11 cellular contexts compared by ENCODE assay signal in the genomic region with DNA sequence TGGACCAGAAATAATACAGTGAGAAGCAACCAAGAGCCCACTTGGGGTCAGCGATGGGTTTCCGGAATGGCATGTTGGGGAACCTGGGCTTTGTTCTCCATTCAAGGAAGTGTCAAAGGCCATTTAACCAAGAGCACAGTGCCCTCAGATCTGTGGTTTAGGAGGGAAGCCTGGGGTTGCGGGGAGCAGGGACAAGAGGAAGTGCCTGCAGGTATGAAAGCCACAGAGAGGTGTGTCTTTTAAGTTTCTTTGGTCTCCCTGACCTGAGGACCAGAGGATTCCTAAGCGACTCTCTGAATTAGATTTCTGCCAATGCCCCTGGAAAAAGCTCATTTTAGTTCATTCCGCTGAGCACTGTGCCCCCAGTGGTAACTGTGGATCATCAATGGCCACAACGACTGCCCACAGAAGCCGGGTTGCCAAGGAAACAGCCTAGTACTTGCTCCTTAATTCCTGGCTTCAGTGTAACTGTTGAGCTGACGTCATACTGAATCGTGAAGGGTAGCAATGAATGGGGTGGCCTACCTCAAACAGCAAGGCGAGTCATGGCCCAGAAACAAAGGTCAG.
DNase-seq lines count a peak whose midpoint lies in the region; ATAC-seq lines count a peak whose summit lies in the region.
"Had no signal": no experiment of that assay in that cellular context is flagged by ENCODE, and none has a peak within 500 bp of the region (broad histone marks: within the 10 kb centered on the region; RNA-seq: fewer than 3 reads in every experiment).

No MANE protein-coding gene starts in this region.

- ATAC-seq in stimulated activated naive CD8-positive, alpha-beta T cell treated with anti-CD3 and anti-CD28 coated beads, Interleukin-15, Interleukin-2, amounts not matched to agents 100 U/mL and 50 U/mL, for 24 hours: peak; percentile 83
- ATAC-seq in GM21619 (IDR thresholded peaks at IDR 0.05; ENCODE audit: unreplicated experiment): no peak
- ATAC-seq: stimulated activated memory B cell treated with anti-CD40 and anti-IgM and Interleukin-4, amounts not matched to agents 10 μg/mL and 1 μg/mL and 100 μg/mL, for 72 hours had no signal

- intact Hi-C loops in activated CD4-positive, alpha-beta T cell treated with anti-CD3 and anti-CD28 coated beads, Interleukin-2, amount 10 ng/mL, durations not matched to agents 24 days and 14 days (cut with micrococcal nuclease): no loop called here

- peak overlapping the region; percentile 75 for H3K27ac Mint-ChIP-seq in activated CD4-positive, alpha-beta T cell treated with anti-CD3 and anti-CD28 coated beads, Interleukin-2, amount 10 ng/mL, durations not matched to agents 24 days and 14 days
- H3K27ac Mint-ChIP-seq in T-helper 2 cell treated with Interferon-gamma antibody and Interleukin-4, amounts not matched to agents 5 μg/mL and 100 μg/mL, for 36 hours: peak overlapping the region; percentile 11
- H3K27ac Mint-ChIP-seq: stimulated activated memory B cell treated with anti-CD40 and anti-IgM and Interleukin-4, amounts not matched to agents 10 μg/mL and 1 μg/mL and 100 μg/mL, for 72 hours had no signal

- H3K4me1 Mint-ChIP-seq in activated CD4-positive, alpha-beta T cell treated with anti-CD3 and anti-CD28 coated beads, Interleukin-2, amount 10 ng/mL, durations not matched to agents 24 days and 14 days: peaks cover 23% of the 10 kb centered on the region
- H3K4me1 Mint-ChIP-seq in T-helper 2 cell treated with Interferon-gamma antibody and Interleukin-4, amounts not matched to agents 5 μg/mL and 100 μg/mL, for 36 hours (ENCODE audit: low read depth): peaks cover 21% of the 10 kb centered on the region
- H3K4me1 Mint-ChIP-seq: stimulated activated memory B cell treated with anti-CD40 and anti-IgM and Interleukin-4, amounts not matched to agents 10 μg/mL and 1 μg/mL and 100 μg/mL, for 72 hours had no signal

- DNase-seq in activated CD4-positive, alpha-beta T cell treated with anti-CD3 and anti-CD28 coated beads, Interleukin-2, amount 10 ng/mL, durations not matched to agents 24 days and 14 days: peak; percentile 70
- no peak for DNase-seq in activated CD4-positive, alpha-beta T cell treated with anti-CD3 and anti-CD28 coated beads, Interleukin-2, amount 50 U/mL, for 1 hour
- DNase-seq in T-helper 2 cell treated with Interferon-gamma antibody and Interleukin-4, amounts not matched to agents 5 μg/mL and 100 μg/mL, for 36 hours (ENCODE audit: low spot score): peak; percentile 17
- peak; percentile 6 for DNase-seq in globus pallidus (ENCODE audit: low spot score)
- DNase-seq in stimulated activated naive CD8-positive, alpha-beta T cell treated with anti-CD3 and anti-CD28 coated beads, Interleukin-15, Interleukin-2, amounts not matched to agents 100 U/mL and 50 U/mL, for 24 hours: peak; percentile 43
- no peak for DNase-seq in DMS79 (lab: John Stamatoyannopoulos, UW)
- no peak for DNase-seq in ecto neural progenitor cell (ENCODE audit: low spot score)
- DNase-seq: NCI-H2171, SW 1271 had no signal

- peaks cover 21% of the 10 kb centered on the region for H3K9me3 Mint-ChIP-seq in activated CD4-positive, alpha-beta T cell treated with anti-CD3 and anti-CD28 coated beads, Interleukin-2, amount 10 ng/mL, durations not matched to agents 24 days and 14 days
- peaks cover 27% of the 10 kb centered on the region for H3K9me3 Mint-ChIP-seq in T-helper 2 cell treated with Interferon-gamma antibody and Interleukin-4, amounts not matched to agents 5 μg/mL and 100 μg/mL, for 36 hours

- H3K4me3 Mint-ChIP-seq in activated CD4-positive, alpha-beta T cell treated with anti-CD3 and anti-CD28 coated beads, Interleukin-2, amount 10 ng/mL, durations not matched to agents 24 days and 14 days: peak overlapping the region; percentile 32
- H3K4me3 Mint-ChIP-seq in T-helper 2 cell treated with Interferon-gamma antibody and Interleukin-4, amounts not matched to agents 5 μg/mL and 100 μg/mL, for 36 hours: peak overlapping the region; percentile 75
- H3K4me3 Mint-ChIP-seq: stimulated activated memory B cell treated with anti-CD40 and anti-IgM and Interleukin-4, amounts not matched to agents 10 μg/mL and 1 μg/mL and 100 μg/mL, for 72 hours had no signal

- peaks cover 9% of the 10 kb centered on the region for H3K36me3 Mint-ChIP-seq in activated CD4-positive, alpha-beta T cell treated with anti-CD3 and anti-CD28 coated beads, Interleukin-2, amount 10 ng/mL, durations not matched to agents 24 days and 14 days (ENCODE audit: low read depth)
- H3K36me3 Mint-ChIP-seq in T-helper 2 cell treated with Interferon-gamma antibody and Interleukin-4, amounts not matched to agents 5 μg/mL and 100 μg/mL, for 36 hours (ENCODE audit: low read depth): peaks cover 7% of the 10 kb centered on the region
- H3K36me3 Mint-ChIP-seq: stimulated activated memory B cell treated with anti-CD40 and anti-IgM and Interleukin-4, amounts not matched to agents 10 μg/mL and 1 μg/mL and 100 μg/mL, for 72 hours had no signal

- peaks cover 3% of the 10 kb centered on the region for H3K27me3 Mint-ChIP-seq in activated CD4-positive, alpha-beta T cell treated with anti-CD3 and anti-CD28 coated beads, Interleukin-2, amount 10 ng/mL, durations not matched to agents 24 days and 14 days
- peaks cover 23% of the 10 kb centered on the region for H3K27me3 Mint-ChIP-seq in T-helper 2 cell treated with Interferon-gamma antibody and Interleukin-4, amounts not matched to agents 5 μg/mL and 100 μg/mL, for 36 hours (ENCODE audit: low read depth)

Comparison
In these comparisons a context has a peak if more than half of its experiments do, and no peak if none do; other contexts are left out.
1. DNase-seq: peak in activated CD4-positive, alpha-beta T cell treated with anti-CD3 and anti-CD28 coated beads, Interleukin-2, amount 10 ng/mL, durations not matched to agents 24 days and 14 days (single experiment), T-helper 2 cell treated with Interferon-gamma antibody and Interleukin-4, amounts not matched to agents 5 μg/mL and 100 μg/mL, for 36 hours (single experiment), globus pallidus (single experiment) and stimulated activated naive CD8-positive, alpha-beta T cell treated with anti-CD3 and anti-CD28 coated beads, Interleukin-15, Interleukin-2, amounts not matched to agents 100 U/mL and 50 U/mL, for 24 hours (single experiment); none in activated CD4-positive, alpha-beta T cell treated with anti-CD3 and anti-CD28 coated beads, Interleukin-2, amount 50 U/mL, for 1 hour (single experiment), DMS79 (single experiment) and ecto neural progenitor cell (single experiment).